13 cellular contexts compared by ENCODE assay signal in the genomic region with DNA sequence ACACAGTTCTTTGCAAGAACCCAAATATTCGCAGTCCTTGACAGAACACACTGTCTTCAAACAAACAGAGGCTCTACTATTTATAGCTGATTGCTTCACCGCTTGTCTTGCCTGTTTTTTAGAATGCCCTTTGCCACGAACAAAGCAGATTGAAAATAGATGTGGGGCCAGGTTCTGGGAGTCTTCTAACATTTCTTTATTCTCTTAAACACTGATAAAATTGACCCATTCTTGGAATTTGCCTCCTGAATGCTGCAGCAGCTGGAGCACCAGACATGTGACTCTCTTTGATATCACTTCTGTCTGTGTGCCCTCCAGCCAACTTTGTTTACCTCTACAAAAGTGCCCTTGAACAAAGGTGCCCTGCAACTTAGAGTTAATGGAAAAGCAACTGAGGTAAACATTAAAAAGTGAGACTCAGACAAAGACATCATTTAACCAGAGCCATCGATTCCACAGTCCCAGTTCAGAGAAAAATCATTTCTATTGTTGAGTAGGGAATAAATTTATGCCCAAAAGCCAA.
DNase-seq lines count a peak whose midpoint lies in the region; TF ChIP-seq lines count a peak whose summit lies in the region.
"Had no signal": no experiment of that assay in that cellular context is flagged by ENCODE, and none has a peak within 500 bp of the region (broad histone marks: within the 10 kb centered on the region; RNA-seq: fewer than 3 reads in every experiment).

No MANE protein-coding gene starts in this region.

- peak overlapping the region; percentile 27 to 82 (median 64) for H3K27ac Mint-ChIP-seq in nephron
- H3K27ac Mint-ChIP-seq: activated T-helper 17 cell treated with anti-CD3 and anti-CD28 coated beads, Interleukin-2, amount 50 U/mL, for 72 hours had no signal

- H3K4me3 ChIP-seq in BLaER1 treated with 17β-estradiol and CSF1 and Interleukin-3, amounts not matched to agents 10 nM and 100 nM = no peak overlapping the region
- H3K4me3 ChIP-seq in suprapubic skin = no peak overlapping the region
- no peak overlapping the region for H3K4me3 ChIP-seq in sigmoid colon
- H3K4me3 ChIP-seq: breast epithelium, transverse colon had no signal

- peak overlapping the region; percentile 36 to 79 (median 50) for H3K4me2 ChIP-seq in BLaER1 treated with 17β-estradiol and CSF1 and Interleukin-3, amounts not matched to agents 10 nM and 100 nM
- H3K4me2 ChIP-seq: SK-N-SH had no signal

- TF ChIP-seq CTCF in nephron (IDR thresholded peaks at IDR 0.05; ENCODE audit: unreplicated experiment in 3 of 3) (no peak), suprapubic skin (IDR thresholded peaks at IDR 0.05) (no peak), sigmoid colon (IDR thresholded peaks at IDR 0.05) (no peak)

- no peaks in the 10 kb centered on the region for H3K9me3 Mint-ChIP-seq in nephron
- H3K9me3 Mint-ChIP-seq: activated T-helper 17 cell treated with anti-CD3 and anti-CD28 coated beads, Interleukin-2, amount 50 U/mL, for 72 hours had no signal

- TF ChIP-seq EP300 in suprapubic skin (IDR thresholded peaks at IDR 0.05) = no peak
- no peak for TF ChIP-seq EP300 in sigmoid colon (IDR thresholded peaks at IDR 0.05)

- H3K9ac ChIP-seq in BLaER1 treated with 17β-estradiol and CSF1 and Interleukin-3, amounts not matched to agents 10 nM and 100 nM = 0 out of 22 replicates have a peak overlapping the region, but pooled peaks of 1 of the 11 experiments have one; percentile 8
- H3K9ac ChIP-seq: SK-N-SH had no signal

- peaks cover 0 to 33% (median 20%) of the 10 kb centered on the region in 10 experiments; a peak in 17 of 20 replicates for H3K4me1 ChIP-seq in BLaER1 treated with 17β-estradiol and CSF1 and Interleukin-3, amounts not matched to agents 10 nM and 100 nM
- peaks cover 3% of the 10 kb centered on the region for H3K4me1 ChIP-seq in suprapubic skin
- peaks cover 0 to 25% (median 4%) of the 10 kb centered on the region in 4 donors for H3K4me1 ChIP-seq in sigmoid colon
- H3K4me1 ChIP-seq: breast epithelium had no signal

- no peaks in the 10 kb centered on the region for H3K36me3 Mint-ChIP-seq in nephron (ENCODE audit: low read depth)

- H3K27ac ChIP-seq in BLaER1 treated with 17β-estradiol and CSF1 and Interleukin-3, amounts not matched to agents 10 nM and 100 nM = peak overlapping the region in 3 of 11 experiments; percentile 1 to 27 (median 18); a peak in 6 of 22 replicates
- H3K27ac ChIP-seq in suprapubic skin = no peak overlapping the region
- no peak overlapping the region for H3K27ac ChIP-seq in sigmoid colon
- H3K27ac ChIP-seq: breast epithelium, transverse colon had no signal

- TF ChIP-seq POLR2A in suprapubic skin (IDR thresholded peaks at IDR 0.05) = no peak
- no peak for TF ChIP-seq POLR2A in sigmoid colon (IDR thresholded peaks at IDR 0.05)

- no peaks in the 10 kb centered on the region for H3K27me3 Mint-ChIP-seq in nephron (ENCODE audit: low read depth)

- POLR2A ChIA-PET in HEK293T (lab: Yijun Ruan, JAX) = no interaction called here

- H3K4me1 Mint-ChIP-seq in nephron = peaks cover 5% of the 10 kb centered on the region
- H3K4me1 Mint-ChIP-seq: activated T-helper 17 cell treated with anti-CD3 and anti-CD28 coated beads, Interleukin-2, amount 50 U/mL, for 72 hours had no signal

- DNase-seq in NCI-H345 treated with DMSO at 0.1 percent for 48 hours (lab: John Stamatoyannopoulos, UW; ENCODE audit: unreplicated experiment) (peak; percentile 40), foreskin melanocyte (peak; percentile 51), suprapubic skin (ENCODE audit: low spot score in 2 of 2) (no peak), HEK293T (ENCODE audit: extremely low spot score) (no peak), sigmoid colon (no peak), germinal center (ENCODE audit: low spot score) (no peak)
- DNase-seq: NCI-H2227 treated with DMSO at 0.1 percent for 48 hours, SK-N-SH, transverse colon had no signal

- H3K9me3 ChIP-seq in BLaER1 treated with 17β-estradiol and CSF1 and Interleukin-3, amounts not matched to agents 10 nM and 100 nM (replicated peaks in 1 of 11) = no peaks in the 10 kb centered on the region
- H3K9me3 ChIP-seq in suprapubic skin (no peaks in the 10 kb centered on the region), sigmoid colon (no peaks in the 10 kb centered on the region)
- H3K9me3 ChIP-seq: breast epithelium, SK-N-SH, transverse colon had no signal

- no peak overlapping the region for H3K4me3 Mint-ChIP-seq in nephron
- H3K4me3 Mint-ChIP-seq: activated T-helper 17 cell treated with anti-CD3 and anti-CD28 coated beads, Interleukin-2, amount 50 U/mL, for 72 hours had no signal

- H3K27me3 ChIP-seq in BLaER1 treated with 17β-estradiol and CSF1 and Interleukin-3, amounts not matched to agents 10 nM and 100 nM = no peaks in the 10 kb centered on the region
- H3K27me3 ChIP-seq in suprapubic skin (no peaks in the 10 kb centered on the region), sigmoid colon (no peaks in the 10 kb centered on the region)
- H3K27me3 ChIP-seq: breast epithelium, transverse colon had no signal

- H3K36me3 ChIP-seq in BLaER1 treated with 17β-estradiol and CSF1 and Interleukin-3, amounts not matched to agents 10 nM and 100 nM = no peaks in the 10 kb centered on the region
- H3K36me3 ChIP-seq in suprapubic skin = no peaks in the 10 kb centered on the region
- H3K36me3 ChIP-seq in sigmoid colon = no peaks in the 10 kb centered on the region
- H3K36me3 ChIP-seq: breast epithelium, transverse colon had no signal

- no peaks in the 10 kb centered on the region for H4K20me1 ChIP-seq in BLaER1 treated with 17β-estradiol and CSF1 and Interleukin-3, amounts not matched to agents 10 nM and 100 nM

- CTCF ChIA-PET in HEK293T (lab: Yijun Ruan, JAX) = interaction anchor here (1.4 kb wide), 1 partner anchor 62 kb away, joined by 4 read pairs; no protein-coding TSS in a partner anchor

- intact Hi-C loops in sigmoid colon (cut with DNase I) = no loop called here

- 55% methylated on average over 4 of the region's 4 CpGs for whole genome bisulfite sequencing in suprapubic skin
- WGBS in sigmoid colon, 2 donors = 33 to 51% methylated on average over 4 of the region's 4 CpGs

TF ChIP-seq in HEK293T, 16 proteins besides CTCF, POLR2A, EP300 and RAD21:
- no peak for TF ChIP-seq ELF4 (IDR thresholded peaks at IDR 0.05)
- no peak for TF ChIP-seq BHLHE40 (IDR thresholded peaks at IDR 0.05; ENCODE audit: borderline replicate concordance)
- TF ChIP-seq FOXK2 (IDR thresholded peaks at IDR 0.05) = no peak
- TF ChIP-seq LEF1 (IDR thresholded peaks at IDR 0.05; ENCODE audit: borderline replicate concordance) = no peak
- TF ChIP-seq, protein P1, sequence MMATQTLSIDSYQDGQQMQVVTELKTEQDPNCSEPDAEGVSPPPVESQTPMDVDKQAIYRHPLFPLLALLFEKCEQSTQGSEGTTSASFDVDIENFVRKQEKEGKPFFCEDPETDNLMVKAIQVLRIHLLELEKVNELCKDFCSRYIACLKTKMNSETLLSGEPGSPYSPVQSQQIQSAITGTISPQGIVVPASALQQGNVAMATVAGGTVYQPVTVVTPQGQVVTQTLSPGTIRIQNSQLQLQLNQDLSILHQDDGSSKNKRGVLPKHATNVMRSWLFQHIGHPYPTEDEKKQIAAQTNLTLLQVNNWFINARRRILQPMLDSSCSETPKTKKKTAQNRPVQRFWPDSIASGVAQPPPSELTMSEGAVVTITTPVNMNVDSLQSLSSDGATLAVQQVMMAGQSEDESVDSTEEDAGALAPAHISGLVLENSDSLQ (IDR thresholded peaks at IDR 0.05) = no peak
- TF ChIP-seq L3MBTL2 (conservative IDR thresholded peaks at IDR 0.05) = no peak
- no peak for TF ChIP-seq ARNT (IDR thresholded peaks at IDR 0.05)
- no peak for TF ChIP-seq HDGF (IDR thresholded peaks at IDR 0.05; ENCODE audit: borderline replicate concordance)
- no peak for TF ChIP-seq TARDBP (IDR thresholded peaks at IDR 0.05)
- no peak for TF ChIP-seq FOXM1 (IDR thresholded peaks at IDR 0.05; ENCODE audit: borderline replicate concordance)
- no peak for TF ChIP-seq CTBP1 (IDR thresholded peaks at IDR 0.05; ENCODE audit: borderline replicate concordance)
- no peak for TF ChIP-seq SUZ12 (IDR thresholded peaks at IDR 0.05)
- no peak for TF ChIP-seq SP1 (IDR thresholded peaks at IDR 0.05)

Comparison
In these comparisons a context has a peak if more than half of its experiments do, and no peak if none do; other contexts are left out.
1. DNase-seq: peak in NCI-H345 treated with DMSO at 0.1 percent for 48 hours (single experiment) and foreskin melanocyte (single experiment); none in suprapubic skin (0 of 2), HEK293T (single experiment), sigmoid colon (single experiment) and germinal center (single experiment).